ENCODE assay signal across 2 cellular contexts in the genomic region with DNA sequence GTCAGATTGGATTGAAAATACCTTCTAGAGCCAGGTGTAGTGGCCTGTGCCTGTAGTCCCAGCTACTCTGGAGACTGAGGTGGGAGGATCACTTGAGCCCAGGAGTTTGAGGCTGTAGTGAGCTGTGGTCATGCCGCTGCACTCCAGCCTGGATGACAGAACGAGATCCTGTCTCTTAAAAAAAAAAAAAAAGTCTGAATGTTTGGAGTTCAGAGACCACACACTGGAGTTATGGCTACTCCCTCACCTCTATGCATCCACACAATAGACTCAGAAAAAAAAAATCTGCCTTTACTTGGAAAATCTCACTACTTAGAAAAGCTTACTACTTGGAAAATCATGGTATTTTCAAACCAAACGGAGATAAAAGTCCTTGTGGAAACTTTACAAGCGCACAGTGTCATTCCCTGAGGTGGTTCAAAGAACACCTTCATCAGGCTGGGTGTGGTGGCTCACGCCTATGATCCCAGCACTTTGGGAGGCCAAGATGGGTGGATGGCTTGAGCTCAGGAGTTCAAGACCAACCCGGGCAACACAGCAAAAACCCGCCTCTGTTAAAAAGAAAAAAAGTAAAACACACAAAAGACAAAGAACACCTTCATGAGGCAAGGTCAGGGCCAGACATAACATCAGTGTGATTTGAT.
A peak's percentile ranks its signal among the peaks of the same experiment; 100 is the strongest.
TF ChIP-seq lines count a peak whose summit lies in the region.

No MANE protein-coding gene starts in this region.

TF ChIP-seq in HepG2, 621 proteins besides CTCF, POLR2A, EP300 and RAD21:
- 0 out of 2 replicates have a peak, but pooled peaks have one; percentile 32 for TF ChIP-seq ZMYM3 (CRISPR knock-in tag; IDR thresholded peaks at IDR 0.05)
- TF ChIP-seq, protein P1, sequence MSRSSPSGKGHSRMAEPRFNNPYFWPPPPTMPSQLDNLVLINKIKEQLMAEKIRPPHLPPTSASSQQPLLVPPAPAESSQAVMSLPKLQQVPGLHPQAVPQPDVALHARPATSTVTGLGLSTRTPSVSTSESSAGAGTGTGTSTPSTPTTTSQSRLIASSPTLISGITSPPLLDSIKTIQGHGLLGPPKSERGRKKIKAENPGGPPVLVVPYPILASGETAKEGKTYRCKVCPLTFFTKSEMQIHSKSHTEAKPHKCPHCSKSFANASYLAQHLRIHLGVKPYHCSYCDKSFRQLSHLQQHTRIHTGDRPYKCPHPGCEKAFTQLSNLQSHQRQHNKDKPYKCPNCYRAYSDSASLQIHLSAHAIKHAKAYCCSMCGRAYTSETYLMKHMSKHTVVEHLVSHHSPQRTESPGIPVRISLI (CRISPR knock-in tag; IDR thresholded peaks at IDR 0.05; ENCODE audit: borderline replicate concordance) = peak; percentile 81
- TF ChIP-seq, protein P2, sequence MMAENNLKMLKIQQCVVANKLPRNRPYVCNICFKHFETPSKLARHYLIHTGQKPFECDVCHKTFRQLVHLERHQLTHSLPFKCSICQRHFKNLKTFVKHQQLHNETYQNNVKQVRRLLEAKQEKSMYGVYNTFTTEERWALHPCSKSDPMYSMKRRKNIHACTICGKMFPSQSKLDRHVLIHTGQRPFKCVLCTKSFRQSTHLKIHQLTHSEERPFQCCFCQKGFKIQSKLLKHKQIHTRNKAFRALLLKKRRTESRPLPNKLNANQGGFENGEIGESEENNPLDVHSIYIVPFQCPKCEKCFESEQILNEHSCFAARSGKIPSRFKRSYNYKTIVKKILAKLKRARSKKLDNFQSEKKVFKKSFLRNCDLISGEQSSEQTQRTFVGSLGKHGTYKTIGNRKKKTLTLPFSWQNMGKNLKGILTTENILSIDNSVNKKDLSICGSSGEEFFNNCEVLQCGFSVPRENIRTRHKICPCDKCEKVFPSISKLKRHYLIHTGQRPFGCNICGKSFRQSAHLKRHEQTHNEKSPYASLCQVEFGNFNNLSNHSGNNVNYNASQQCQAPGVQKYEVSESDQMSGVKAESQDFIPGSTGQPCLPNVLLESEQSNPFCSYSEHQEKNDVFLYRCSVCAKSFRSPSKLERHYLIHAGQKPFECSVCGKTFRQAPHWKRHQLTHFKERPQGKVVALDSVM (CRISPR knock-in tag; IDR thresholded peaks at IDR 0.05) = peak; percentile 75
- no peak for TF ChIP-seq ARNT2 (CRISPR knock-in tag; IDR thresholded peaks at IDR 0.05; ENCODE audit: low read depth)
- TF ChIP-seq ZNF460 (CRISPR knock-in tag; IDR thresholded peaks at IDR 0.05; ENCODE audit: borderline replicate concordance) = peak; percentile 11; the same call in 1 of the 2 replicates
- TF ChIP-seq SOX6 (IDR thresholded peaks at IDR 0.05) = no peak
- TF ChIP-seq SOX6 (CRISPR knock-in tag; IDR thresholded peaks at IDR 0.05) = peak; percentile 26; the same call in 1 of the 2 replicates
- no peak for TF ChIP-seq GABPA (IDR thresholded peaks at IDR 0.05; ENCODE audit: low read depth, low read length)
- TF ChIP-seq GABPA (CRISPR knock-in tag; IDR thresholded peaks at IDR 0.05; ENCODE audit: low read depth) = no peak
- TF ChIP-seq AGO1 (IDR thresholded peaks at IDR 0.05; ENCODE audit: low read depth, low read length, poor library complexity, severe bottlenecking) = no peak

TF ChIP-seq in K562, 482 proteins besides CTCF, POLR2A, EP300 and RAD21 (continues in another document):
- TF ChIP-seq E2F3 (CRISPR knock-in tag; IDR thresholded peaks at IDR 0.05) (no peak), ZNF785 (CRISPR knock-in tag; IDR thresholded peaks at IDR 0.05) (no peak), NCOA4 (IDR thresholded peaks at IDR 0.05; ENCODE audit: partially characterized antibody) (no peak), ZBTB7A (IDR thresholded peaks at IDR 0.05; ENCODE audit: borderline replicate concordance, control insufficient read depth, low read depth, low read length) (no peak), CBX8 (IDR thresholded peaks at IDR 0.05; ENCODE audit: borderline replicate concordance, extremely low read depth, low read depth, low read length, poor library complexity, severe bottlenecking) (no peak), DIDO1 (tag; IDR thresholded peaks at IDR 0.05; ENCODE audit: low read depth) (no peak), KDM1A (IDR thresholded peaks at IDR 0.05) (peak; percentile 70 to 92; a peak in 3 of 4 replicates), MCM2 (IDR thresholded peaks at IDR 0.05; ENCODE audit: low read depth) (no peak), SETDB1 (IDR thresholded peaks at IDR 0.05; ENCODE audit: low read length) (no peak), CBFA2T2 (conservative IDR thresholded peaks at IDR 0.05) (no peak), HDAC2 (IDR thresholded peaks at IDR 0.05) (peak; percentile 95), SLC30A9 (CRISPR knock-in tag; IDR thresholded peaks at IDR 0.05) (no peak), NFIX (CRISPR knock-in tag; IDR thresholded peaks at IDR 0.05; ENCODE audit: low read depth) (no peak), KLF6 (CRISPR knock-in tag; IDR thresholded peaks at IDR 0.05; ENCODE audit: borderline replicate concordance) (no peak), ETV6 (IDR thresholded peaks at IDR 0.05; ENCODE audit: borderline replicate concordance in 1 of 2, low read depth in 2 of 2, low read length in 1 of 2) (no peak), ETV6 (CRISPR knock-in tag; IDR thresholded peaks at IDR 0.05; ENCODE audit: borderline replicate concordance) (no peak), FOXA3 (CRISPR knock-in tag; conservative IDR thresholded peaks at IDR 0.05 in 1 of 2, IDR thresholded peaks at IDR 0.05 in 1 of 2) (no peak), SREBF1 (IDR thresholded peaks at IDR 0.05; ENCODE audit: borderline replicate concordance, low read depth, low read length) (no peak), PTTG1 (tag; IDR thresholded peaks at IDR 0.05; ENCODE audit: low read depth) (no peak), RCOR1 (IDR thresholded peaks at IDR 0.05; ENCODE audit: borderline replicate concordance in 1 of 2, low read depth in 2 of 2, low read length in 2 of 2) (peak in 1 of 2 experiments; percentile 68; a peak in 1 of 4 replicates), EWSR1 (IDR thresholded peaks at IDR 0.05; ENCODE audit: borderline replicate concordance, low read depth, partially characterized antibody) (no peak), ZNF384 (IDR thresholded peaks at IDR 0.05; ENCODE audit: low read depth, low read length) (peak; percentile 72), NR2F6 (CRISPR knock-in tag; IDR thresholded peaks at IDR 0.05) (no peak), ZNF551 (CRISPR knock-in tag; IDR thresholded peaks at IDR 0.05) (no peak)
- TF ChIP-seq, protein P3, sequence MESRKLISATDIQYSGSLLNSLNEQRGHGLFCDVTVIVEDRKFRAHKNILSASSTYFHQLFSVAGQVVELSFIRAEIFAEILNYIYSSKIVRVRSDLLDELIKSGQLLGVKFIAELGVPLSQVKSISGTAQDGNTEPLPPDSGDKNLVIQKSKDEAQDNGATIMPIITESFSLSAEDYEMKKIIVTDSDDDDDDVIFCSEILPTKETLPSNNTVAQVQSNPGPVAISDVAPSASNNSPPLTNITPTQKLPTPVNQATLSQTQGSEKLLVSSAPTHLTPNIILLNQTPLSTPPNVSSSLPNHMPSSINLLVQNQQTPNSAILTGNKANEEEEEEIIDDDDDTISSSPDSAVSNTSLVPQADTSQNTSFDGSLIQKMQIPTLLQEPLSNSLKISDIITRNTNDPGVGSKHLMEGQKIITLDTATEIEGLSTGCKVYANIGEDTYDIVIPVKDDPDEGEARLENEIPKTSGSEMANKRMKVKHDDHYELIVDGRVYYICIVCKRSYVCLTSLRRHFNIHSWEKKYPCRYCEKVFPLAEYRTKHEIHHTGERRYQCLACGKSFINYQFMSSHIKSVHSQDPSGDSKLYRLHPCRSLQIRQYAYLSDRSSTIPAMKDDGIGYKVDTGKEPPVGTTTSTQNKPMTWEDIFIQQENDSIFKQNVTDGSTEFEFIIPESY (CRISPR knock-in tag; IDR thresholded peaks at IDR 0.05) = no peak
- TF ChIP-seq, protein P4, sequence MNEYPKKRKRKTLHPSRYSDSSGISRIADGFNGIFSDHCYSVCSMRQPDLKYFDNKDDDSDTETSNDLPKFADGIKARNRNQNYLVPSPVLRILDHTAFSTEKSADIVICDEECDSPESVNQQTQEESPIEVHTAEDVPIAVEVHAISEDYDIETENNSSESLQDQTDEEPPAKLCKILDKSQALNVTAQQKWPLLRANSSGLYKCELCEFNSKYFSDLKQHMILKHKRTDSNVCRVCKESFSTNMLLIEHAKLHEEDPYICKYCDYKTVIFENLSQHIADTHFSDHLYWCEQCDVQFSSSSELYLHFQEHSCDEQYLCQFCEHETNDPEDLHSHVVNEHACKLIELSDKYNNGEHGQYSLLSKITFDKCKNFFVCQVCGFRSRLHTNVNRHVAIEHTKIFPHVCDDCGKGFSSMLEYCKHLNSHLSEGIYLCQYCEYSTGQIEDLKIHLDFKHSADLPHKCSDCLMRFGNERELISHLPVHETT (CRISPR knock-in tag; conservative IDR thresholded peaks at IDR 0.05 in 1 of 2, IDR thresholded peaks at IDR 0.05 in 1 of 2) = no peak
- TF ChIP-seq, protein P5, sequence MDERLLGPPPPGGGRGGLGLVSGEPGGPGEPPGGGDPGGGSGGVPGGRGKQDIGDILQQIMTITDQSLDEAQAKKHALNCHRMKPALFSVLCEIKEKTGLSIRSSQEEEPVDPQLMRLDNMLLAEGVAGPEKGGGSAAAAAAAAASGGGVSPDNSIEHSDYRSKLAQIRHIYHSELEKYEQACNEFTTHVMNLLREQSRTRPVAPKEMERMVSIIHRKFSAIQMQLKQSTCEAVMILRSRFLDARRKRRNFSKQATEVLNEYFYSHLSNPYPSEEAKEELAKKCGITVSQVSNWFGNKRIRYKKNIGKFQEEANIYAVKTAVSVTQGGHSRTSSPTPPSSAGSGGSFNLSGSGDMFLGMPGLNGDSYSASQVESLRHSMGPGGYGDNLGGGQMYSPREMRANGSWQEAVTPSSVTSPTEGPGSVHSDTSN (CRISPR knock-in tag; IDR thresholded peaks at IDR 0.05; ENCODE audit: low read depth) = no peak
- TF ChIP-seq, protein P5 (tag; conservative IDR thresholded peaks at IDR 0.05; ENCODE audit: low read depth) = no peak
- TF ChIP-seq, protein P6, sequence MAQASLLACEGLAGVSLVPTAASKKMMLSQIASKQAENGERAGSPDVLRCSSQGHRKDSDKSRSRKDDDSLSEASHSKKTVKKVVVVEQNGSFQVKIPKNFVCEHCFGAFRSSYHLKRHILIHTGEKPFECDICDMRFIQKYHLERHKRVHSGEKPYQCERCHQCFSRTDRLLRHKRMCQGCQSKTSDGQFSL (CRISPR knock-in tag; IDR thresholded peaks at IDR 0.05) = no peak
- TF ChIP-seq, protein P6 (tag; IDR thresholded peaks at IDR 0.05) = no peak
- TF ChIP-seq, protein P7, sequence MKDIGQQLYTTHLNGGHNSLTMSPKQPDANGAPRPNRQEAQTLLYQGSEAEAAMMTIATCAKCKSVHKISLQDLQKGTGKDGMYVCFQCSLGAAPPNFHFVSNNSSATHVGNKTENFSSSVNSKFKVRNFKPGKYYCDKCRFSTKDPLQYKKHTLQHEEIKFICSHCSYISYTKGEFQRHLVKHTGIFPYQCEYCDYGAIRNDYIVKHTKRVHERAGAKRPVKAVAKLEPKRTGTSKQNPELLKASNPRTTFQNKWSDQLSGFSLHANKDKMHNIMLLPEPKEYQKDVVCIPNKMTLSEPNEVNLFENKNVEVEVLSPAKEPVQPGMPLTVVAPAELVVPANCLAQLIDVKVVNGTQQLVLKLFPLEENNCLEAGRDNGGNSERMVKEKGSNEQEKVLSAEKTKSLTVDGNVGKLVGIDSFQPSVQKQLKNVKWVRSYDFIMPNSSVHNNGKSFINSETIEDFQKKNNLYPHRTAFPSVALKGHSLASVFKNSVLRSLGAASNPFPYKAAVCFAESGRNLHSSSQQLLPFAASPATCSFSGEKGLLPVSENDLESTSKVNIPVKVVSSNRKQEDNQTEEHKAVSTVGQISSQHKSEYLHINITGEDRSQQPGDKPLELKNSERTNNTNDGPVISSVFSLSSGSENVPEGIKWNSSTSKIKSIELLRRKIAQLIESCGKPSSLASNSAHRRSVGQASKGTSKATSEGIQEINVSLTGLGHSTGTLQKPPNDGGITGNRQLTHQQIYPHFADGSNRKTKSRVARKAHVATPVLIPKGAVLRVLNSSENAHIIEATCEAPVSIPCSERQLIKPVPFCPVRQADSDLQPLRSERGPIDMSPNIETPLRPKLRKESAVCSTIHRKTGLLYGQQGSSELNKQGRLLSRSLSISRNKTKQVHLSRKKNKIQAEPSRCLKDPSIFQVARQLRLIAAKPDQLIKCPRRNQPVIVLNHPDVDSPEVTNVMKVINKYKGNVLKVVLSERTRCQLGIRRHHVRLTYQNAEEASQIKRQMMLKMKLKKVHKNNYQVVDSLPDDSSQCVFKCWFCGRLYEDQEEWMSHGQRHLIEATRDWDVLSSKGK (CRISPR knock-in tag; IDR thresholded peaks at IDR 0.05) = no peak
- TF ChIP-seq, protein P8, sequence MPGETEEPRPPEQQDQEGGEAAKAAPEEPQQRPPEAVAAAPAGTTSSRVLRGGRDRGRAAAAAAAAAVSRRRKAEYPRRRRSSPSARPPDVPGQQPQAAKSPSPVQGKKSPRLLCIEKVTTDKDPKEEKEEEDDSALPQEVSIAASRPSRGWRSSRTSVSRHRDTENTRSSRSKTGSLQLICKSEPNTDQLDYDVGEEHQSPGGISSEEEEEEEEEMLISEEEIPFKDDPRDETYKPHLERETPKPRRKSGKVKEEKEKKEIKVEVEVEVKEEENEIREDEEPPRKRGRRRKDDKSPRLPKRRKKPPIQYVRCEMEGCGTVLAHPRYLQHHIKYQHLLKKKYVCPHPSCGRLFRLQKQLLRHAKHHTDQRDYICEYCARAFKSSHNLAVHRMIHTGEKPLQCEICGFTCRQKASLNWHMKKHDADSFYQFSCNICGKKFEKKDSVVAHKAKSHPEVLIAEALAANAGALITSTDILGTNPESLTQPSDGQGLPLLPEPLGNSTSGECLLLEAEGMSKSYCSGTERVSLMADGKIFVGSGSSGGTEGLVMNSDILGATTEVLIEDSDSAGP (CRISPR knock-in tag; IDR thresholded peaks at IDR 0.05) = no peak
- TF ChIP-seq, protein P9, sequence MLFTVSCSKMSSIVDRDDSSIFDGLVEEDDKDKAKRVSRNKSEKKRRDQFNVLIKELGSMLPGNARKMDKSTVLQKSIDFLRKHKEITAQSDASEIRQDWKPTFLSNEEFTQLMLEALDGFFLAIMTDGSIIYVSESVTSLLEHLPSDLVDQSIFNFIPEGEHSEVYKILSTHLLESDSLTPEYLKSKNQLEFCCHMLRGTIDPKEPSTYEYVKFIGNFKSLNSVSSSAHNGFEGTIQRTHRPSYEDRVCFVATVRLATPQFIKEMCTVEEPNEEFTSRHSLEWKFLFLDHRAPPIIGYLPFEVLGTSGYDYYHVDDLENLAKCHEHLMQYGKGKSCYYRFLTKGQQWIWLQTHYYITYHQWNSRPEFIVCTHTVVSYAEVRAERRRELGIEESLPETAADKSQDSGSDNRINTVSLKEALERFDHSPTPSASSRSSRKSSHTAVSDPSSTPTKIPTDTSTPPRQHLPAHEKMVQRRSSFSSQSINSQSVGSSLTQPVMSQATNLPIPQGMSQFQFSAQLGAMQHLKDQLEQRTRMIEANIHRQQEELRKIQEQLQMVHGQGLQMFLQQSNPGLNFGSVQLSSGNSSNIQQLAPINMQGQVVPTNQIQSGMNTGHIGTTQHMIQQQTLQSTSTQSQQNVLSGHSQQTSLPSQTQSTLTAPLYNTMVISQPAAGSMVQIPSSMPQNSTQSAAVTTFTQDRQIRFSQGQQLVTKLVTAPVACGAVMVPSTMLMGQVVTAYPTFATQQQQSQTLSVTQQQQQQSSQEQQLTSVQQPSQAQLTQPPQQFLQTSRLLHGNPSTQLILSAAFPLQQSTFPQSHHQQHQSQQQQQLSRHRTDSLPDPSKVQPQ (CRISPR knock-in tag; IDR thresholded peaks at IDR 0.05; ENCODE audit: borderline replicate concordance) = no peak
